ENCODE assay signal across 22 cellular contexts in the genomic region with DNA sequence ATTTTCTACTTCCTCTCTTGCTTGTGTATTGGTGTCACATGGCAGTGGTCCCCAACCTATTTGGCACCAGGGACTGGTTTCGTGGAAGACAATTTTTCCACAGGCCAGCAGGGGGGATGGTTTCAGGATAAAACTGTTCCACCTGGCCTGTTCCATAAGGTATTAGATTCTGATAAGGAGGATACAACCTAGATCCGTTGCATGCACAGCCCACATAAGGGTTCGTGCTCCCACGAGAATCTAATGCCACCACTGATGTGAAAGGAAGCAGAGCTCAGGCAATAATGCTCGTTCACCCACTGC. TPM values are rescaled to one million over a fixed set of nuclear protein-coding genes. Genes with fewer than 3 reads are reported as not detected.
A peak's percentile ranks its signal among the peaks of the same experiment; 100 is the strongest.
DNase-seq lines count a peak whose midpoint lies in the region; ATAC-seq and TF ChIP-seq lines count a peak whose summit lies in the region.
"Had no signal": no experiment of that assay in that cellular context is flagged by ENCODE, and none has a peak within 500 bp of the region (broad histone marks: within the 10 kb centered on the region; RNA-seq: fewer than 3 reads in every experiment).

No MANE protein-coding gene starts in this region.

- H3F3A ChIP-seq in SK-N-SH (replicated peaks; ENCODE audit: insufficient read depth), result peaks cover 36% of the 10 kb centered on the region
- peaks cover 7% of the 10 kb centered on the region for H3F3A ChIP-seq in neural progenitor cell (ENCODE audit: low read depth)

- RAD21 ChIA-PET in HCT116 (lab: Charles Lee; ENCODE audit: low non-redundant PET in 1 of 2, low total read pairs in 2 of 2, uncharacterized antibody in 2 of 2, unreplicated experiment in 2 of 2), result no interaction called here

- no peaks in the 10 kb centered on the region for H3K27me3 Mint-ChIP-seq in neural progenitor cell (ENCODE audit: insufficient read depth, low read depth)
- H3K27me3 Mint-ChIP-seq: activated CD4-positive, alpha-beta T cell treated with anti-CD3 and anti-CD28 coated beads, Interleukin-2, amount 10 ng/mL, durations not matched to agents 7 days and 5 days; central memory CD8-positive, alpha-beta T cell; IgD-negative memory B cell; stimulated activated naive B cell treated with anti-CD40 and anti-IgM and Interleukin-4, amounts not matched to agents 10 μg/mL and 1 μg/mL and 100 μg/mL, for 72 hours had no signal

- H3K23ac ChIP-seq in neuronal stem cell (ENCODE audit: low read depth, low read length, poor library complexity), result no peak overlapping the region

- H3K27me3 ChIP-seq in SK-N-SH (ENCODE audit: insufficient read depth) (no peaks in the 10 kb centered on the region), HCT116 (ENCODE audit: insufficient read depth, low read length) (no peaks in the 10 kb centered on the region), neural progenitor cell (no peaks in the 10 kb centered on the region), neuronal stem cell (ENCODE audit: control insufficient read depth in 3 of 3, insufficient read depth in 3 of 3, low read depth in 1 of 3, low read length in 3 of 3) (no peaks in the 10 kb centered on the region)
- H3K27me3 ChIP-seq: BLaER1 treated with 17β-estradiol and CSF1 and Interleukin-3, amounts not matched to agents 10 nM and 100 nM; vagina had no signal

- no peak for TF ChIP-seq EP300 in SK-N-SH (IDR thresholded peaks at IDR 0.05; ENCODE audit: borderline replicate concordance in 1 of 2, low read depth in 1 of 2, low read length in 1 of 2)

- no TSS peak for BruUV-seq in HCT116 (replicated peaks; lab: Mats Ljungman, UMichigan)

- TF ChIP-seq RAD21 in SK-N-SH (IDR thresholded peaks at IDR 0.05; ENCODE audit: low read length), result no peak
- TF ChIP-seq RAD21 in HCT116 (IDR thresholded peaks at IDR 0.05; ENCODE audit: low read depth), result no peak

- H2BK12ac ChIP-seq in neuronal stem cell (ENCODE audit: low read length), result no peak overlapping the region

- no peak for TF ChIP-seq POLR2A in HCT116 (IDR thresholded peaks at IDR 0.05; ENCODE audit: borderline replicate concordance, extremely low read depth, insufficient read depth, insufficient read length)

- no peaks in the 10 kb centered on the region for H3K79me1 ChIP-seq in neuronal stem cell (ENCODE audit: low read depth, low read length)

- DNase-seq in SK-N-SH (no peak), HCT116 (ENCODE audit: low read depth, low spot score) (no peak), astrocyte of the spinal cord (ENCODE audit: low read depth, low spot score) (no peak), neural progenitor cell (ENCODE audit: low spot score) (peak; percentile 3), neuronal stem cell (ENCODE audit: low spot score) (no peak), H4 (ENCODE audit: low spot score) (no peak)
- DNase-seq: activated naive CD4-positive, alpha-beta T cell treated with anti-CD3 and anti-CD28 coated beads, Interleukin-2, amount 50 U/mL, for 16 hours; aorta; NCI-H2107; NCI-H510A; occipital lobe; stimulated activated CD4-positive, alpha-beta T cell treated with anti-CD3 and anti-CD28 coated beads, Interleukin-2, amount 100 ng/mL, for 48 hours; stimulated activated naive B cell treated with anti-CD40 and anti-IgM and Interleukin-4, amounts not matched to agents 10 μg/mL and 1 μg/mL and 100 μg/mL, for 72 hours had no signal

- H3K14ac ChIP-seq in neuronal stem cell (ENCODE audit: low read length), result no peak overlapping the region

- no peak overlapping the region for H3K18ac ChIP-seq in neuronal stem cell (ENCODE audit: low read length)

- H3K9me2 ChIP-seq in SK-N-SH (no peaks in the 10 kb centered on the region), HCT116 (ENCODE audit: insufficient read depth) (no peaks in the 10 kb centered on the region)

- H3K36me3 Mint-ChIP-seq in neural progenitor cell, result peaks cover 35% of the 10 kb centered on the region

- ATAC-seq in SK-N-SH treated with all-trans-retinoic acid at 6 μM for 48 hours (peak; percentile 54), HCT116 (peak; percentile 83), HG02610 (IDR thresholded peaks at IDR 0.05; ENCODE audit: unreplicated experiment) (no peak)
- ATAC-seq: stimulated activated naive B cell treated with anti-CD40 and anti-IgM and Interleukin-4, amounts not matched to agents 10 μg/mL and 1 μg/mL and 100 μg/mL, for 72 hours had no signal

- no peak overlapping the region for H4K91ac ChIP-seq in neuronal stem cell (ENCODE audit: low read depth, low read length, poor library complexity)

- H3K4me1 Mint-ChIP-seq in neural progenitor cell, result no peaks in the 10 kb centered on the region

- no peak overlapping the region for H4K8ac ChIP-seq in neuronal stem cell (ENCODE audit: low read depth, low read length)

- H3K27ac ChIP-seq in SK-N-SH (ENCODE audit: low read depth in 2 of 2, low read length in 1 of 2), result 0 out of 4 replicates have a peak overlapping the region, but pooled peaks of 1 of the 2 experiments have one; percentile 3
- H3K27ac ChIP-seq in HCT116 (ENCODE audit: low read depth, low read length), result no peak overlapping the region
- H3K27ac ChIP-seq in neural progenitor cell, result no peak overlapping the region
- H3K27ac ChIP-seq in neuronal stem cell (replicated peaks; ENCODE audit: low read length), result no peak overlapping the region
- H3K27ac ChIP-seq: A549; BLaER1 treated with 17β-estradiol and CSF1 and Interleukin-3, amounts not matched to agents 10 nM and 100 nM; SK-N-MC; vagina had no signal

- in situ Hi-C loops in astrocyte of the spinal cord (cut with HindIII; ENCODE audit: low sequenced_read_pairs), result no loop called here

- no peak overlapping the region for H2BK5ac ChIP-seq in neuronal stem cell (ENCODE audit: low read length)

- H3K36me3 ChIP-seq in SK-N-SH (replicated peaks in 1 of 2; ENCODE audit: control insufficient read depth in 1 of 2, insufficient read depth in 2 of 2, low read length in 1 of 2) (peaks cover 89 to 98% of the 10 kb centered on the region in 2 experiments), HCT116 (ENCODE audit: control insufficient read depth in 1 of 2, insufficient read depth in 2 of 2, low read length in 2 of 2) (peaks cover 52 to 58% of the 10 kb centered on the region in 2 experiments), neural progenitor cell (peaks cover 38% of the 10 kb centered on the region), neuronal stem cell (replicated peaks in 1 of 2; ENCODE audit: control insufficient read depth in 2 of 2, insufficient read depth in 2 of 2, low read length in 2 of 2) (peaks cover 26 to 98% of the 10 kb centered on the region in 2 donors)

- no peak overlapping the region for H3K4me2 ChIP-seq in SK-N-SH
- H3K4me2 ChIP-seq in HCT116 (ENCODE audit: low read length), result no peak overlapping the region
- H3K4me2 ChIP-seq in neural progenitor cell, result no peak overlapping the region
- H3K4me2 ChIP-seq in neuronal stem cell (ENCODE audit: insufficient read depth, low read length, poor library complexity, severe bottlenecking), result no peak overlapping the region
- H3K4me2 ChIP-seq: A549; BLaER1 treated with 17β-estradiol and CSF1 and Interleukin-3, amounts not matched to agents 10 nM and 100 nM had no signal

- no peak overlapping the region for H2AFZ ChIP-seq in SK-N-SH (ENCODE audit: low read depth)
- no peak overlapping the region for H2AFZ ChIP-seq in HCT116 (ENCODE audit: low read depth, low read length, poor library complexity, severe bottlenecking)
- H2AFZ ChIP-seq in neural progenitor cell (replicated peaks), result no peak overlapping the region
- no peak overlapping the region for H2AFZ ChIP-seq in neuronal stem cell (ENCODE audit: low read length)

- H2BK120ac ChIP-seq in neuronal stem cell (ENCODE audit: low read depth, low read length), result no peak overlapping the region

- H3K4me3 Mint-ChIP-seq in neural progenitor cell, result no peak overlapping the region
- H3K4me3 Mint-ChIP-seq: activated CD4-positive, alpha-beta T cell treated with anti-CD3 and anti-CD28 coated beads, Interleukin-2, amount 10 ng/mL, durations not matched to agents 7 days and 5 days; central memory CD8-positive, alpha-beta T cell; IgD-negative memory B cell; stimulated activated naive B cell treated with anti-CD40 and anti-IgM and Interleukin-4, amounts not matched to agents 10 μg/mL and 1 μg/mL and 100 μg/mL, for 72 hours had no signal

- H3K27ac Mint-ChIP-seq in neural progenitor cell, result no peak overlapping the region
- H3K27ac Mint-ChIP-seq: stimulated activated naive B cell treated with anti-CD40 and anti-IgM and Interleukin-4, amounts not matched to agents 10 μg/mL and 1 μg/mL and 100 μg/mL, for 72 hours had no signal

- no peaks in the 10 kb centered on the region for H3K9me3 Mint-ChIP-seq in neural progenitor cell
- H3K9me3 Mint-ChIP-seq: activated CD4-positive, alpha-beta T cell treated with anti-CD3 and anti-CD28 coated beads, Interleukin-2, amount 10 ng/mL, durations not matched to agents 7 days and 5 days; central memory CD8-positive, alpha-beta T cell; IgD-negative memory B cell; stimulated activated naive B cell treated with anti-CD40 and anti-IgM and Interleukin-4, amounts not matched to agents 10 μg/mL and 1 μg/mL and 100 μg/mL, for 72 hours had no signal

- CTCF ChIA-PET in SK-N-SH (lab: Yijun Ruan, JAX), result interaction anchor here (1.0 to 3.5 kb wide), 16 partner anchors 10 to 428 kb away, joined by 3 to 24 read pairs (median 5); no protein-coding TSS in a partner anchor
- CTCF ChIA-PET in HCT116 (lab: Charles Lee), result interaction anchor here (0.7 to 1.5 kb wide), 11 partner anchors 8 to 431 kb away, joined by 3 to 9 read pairs (median 3); partner anchors contain the start of gene COQ2

- no peak overlapping the region for H3K4ac ChIP-seq in neuronal stem cell (ENCODE audit: low read length)

- H3K9ac ChIP-seq in SK-N-SH (no peak overlapping the region), HCT116 (ENCODE audit: low read length) (no peak overlapping the region), neural progenitor cell (no peak overlapping the region), neuronal stem cell (ENCODE audit: low read depth, low read length, poor library complexity) (no peak overlapping the region)
- H3K9ac ChIP-seq: BLaER1 treated with 17β-estradiol and CSF1 and Interleukin-3, amounts not matched to agents 10 nM and 100 nM had no signal

- H4K20me1 ChIP-seq in SK-N-SH (ENCODE audit: insufficient read depth), result peaks cover 13% of the 10 kb centered on the region
- H4K20me1 ChIP-seq in HCT116 (ENCODE audit: insufficient read depth), result no peaks in the 10 kb centered on the region; the same call in 1 of the 2 replicates
- no peaks in the 10 kb centered on the region for H4K20me1 ChIP-seq in neural progenitor cell (ENCODE audit: low read depth)

- WGBS in SK-N-SH (ENCODE audit: low lambda C conversion rate), result 75% methylated on average over 5 of the region's 5 CpGs
- WGBS in neuronal stem cell (ENCODE audit: extremely low coverage in 2 of 2, insufficient read length in 2 of 2, insufficient replicate concordance in 1 of 2), 2 donors, result no CpG with 5 or more reads among the region's 5 CpGs

- H3K9me3 ChIP-seq in SK-N-SH (no peaks in the 10 kb centered on the region), HCT116 (ENCODE audit: control insufficient read depth in 1 of 2, insufficient read depth in 1 of 2, low read depth in 1 of 2, low read length in 2 of 2) (no peaks in the 10 kb centered on the region), neural progenitor cell (ENCODE audit: low read depth) (no peaks in the 10 kb centered on the region), neuronal stem cell (replicated peaks in 1 of 2; ENCODE audit: control insufficient read depth in 2 of 2, insufficient read depth in 1 of 2, low read depth in 1 of 2, low read length in 2 of 2) (no peaks in the 10 kb centered on the region)
- H3K9me3 ChIP-seq: A549; BLaER1 treated with 17β-estradiol and CSF1 and Interleukin-3, amounts not matched to agents 10 nM and 100 nM; vagina had no signal

- TF ChIP-seq CTCF in SK-N-SH (IDR thresholded peaks at IDR 0.05) (no peak), HCT116 (IDR thresholded peaks at IDR 0.05 in 2 of 3, conservative IDR thresholded peaks at IDR 0.05 in 1 of 3; ENCODE audit: borderline replicate concordance in 1 of 3, insufficient read depth in 1 of 3, low read depth in 2 of 3, low read length in 2 of 3) (0 out of 6 replicates have a peak, but pooled peaks of 2 of the 3 experiments have one; percentile 1 to 8), astrocyte of the spinal cord (IDR thresholded peaks at IDR 0.05; ENCODE audit: low read depth, low read length) (peak; percentile 14), neural progenitor cell (IDR thresholded peaks at IDR 0.05) (no peak)

- no peak overlapping the region for H2AK5ac ChIP-seq in neuronal stem cell (ENCODE audit: low read depth, low read length)

- POLR2A ChIA-PET in SK-N-SH (lab: Yijun Ruan, JAX) (interaction anchor here (0.6 kb wide), 1 partner anchor 479 kb away, joined by 3 read pairs; no protein-coding TSS in a partner anchor), HCT116 (lab: Charles Lee) (interaction anchor here (0.6 kb wide), 1 partner anchor 39 kb away, joined by 3 read pairs; no protein-coding TSS in a partner anchor)

- H3K4me3 ChIP-seq in SK-N-SH (ENCODE audit: low read depth in 2 of 2, low read length in 1 of 2) (no peak overlapping the region), HCT116 (replicated peaks in 1 of 2; ENCODE audit: low read depth in 1 of 2, low read length in 2 of 2) (no peak overlapping the region), astrocyte of the spinal cord (ENCODE audit: low read depth, low read length) (no peak overlapping the region), neural progenitor cell (no peak overlapping the region), neuronal stem cell (ENCODE audit: low read length in 2 of 2) (no peak overlapping the region)
- H3K4me3 ChIP-seq: A549; BLaER1 treated with 17β-estradiol and CSF1 and Interleukin-3, amounts not matched to agents 10 nM and 100 nM; SK-N-MC; vagina had no signal

- H3K79me2 ChIP-seq in SK-N-SH (ENCODE audit: insufficient read depth) (peaks cover 72% of the 10 kb centered on the region), HCT116 (ENCODE audit: insufficient read depth, low read length) (no peaks in the 10 kb centered on the region), neural progenitor cell (ENCODE audit: low read depth) (no peaks in the 10 kb centered on the region)

- H3K4me1 ChIP-seq in SK-N-SH (ENCODE audit: control insufficient read depth in 1 of 2, insufficient read depth in 2 of 2, low read depth in 1 of 2, low read length in 1 of 2), result no peaks in the 10 kb centered on the region
- H3K4me1 ChIP-seq in HCT116 (ENCODE audit: control insufficient read depth in 1 of 2, insufficient read depth in 2 of 2, low read length in 2 of 2), result no peaks in the 10 kb centered on the region
- no peaks in the 10 kb centered on the region for H3K4me1 ChIP-seq in neural progenitor cell
- H3K4me1 ChIP-seq in neuronal stem cell (ENCODE audit: control insufficient read depth in 2 of 2, insufficient read depth in 1 of 2, low read depth in 1 of 2, low read length in 2 of 2), result no peaks in the 10 kb centered on the region
- H3K4me1 ChIP-seq: A549; BLaER1 treated with 17β-estradiol and CSF1 and Interleukin-3, amounts not matched to agents 10 nM and 100 nM; vagina had no signal

- H2BK15ac ChIP-seq in neuronal stem cell (ENCODE audit: low read length), result no peak overlapping the region

- intact Hi-C loops in HCT116 (cut with micrococcal nuclease), result loop anchor here (1.0 to 2.0 kb wide), 3 partner anchors 158 to 430 kb away; partner anchors contain the start of gene LIN54

RNA-seq across cellular contexts. Expression of gene SEC31A, which starts 38.3 kb away (rescaled TPM):
- 147 and 191 TPM in 2 replicates for polyA plus RNA-seq in SK-N-SH (2012; rRNA removed)
- polyA plus RNA-seq in SK-N-SH (2012; cell fraction: cytosol; rRNA removed), result 141 and 148 TPM in 2 replicates
- 118 and 233 TPM in 2 replicates for polyA plus RNA-seq in SK-N-SH (2012; cell fraction: nucleus; rRNA removed)
- total RNA-seq in HCT116 (2021; ENCODE audit: unreplicated experiment), result 78.5 TPM
- polyA plus RNA-seq in HCT116 (2012), result 45.3 and 49.0 TPM in 2 replicates
- 110 and 210 TPM in 2 replicates for total RNA-seq in neural progenitor cell (ENCODE audit: low replicate concordance)
- 105 TPM for polyA plus RNA-seq in neuronal stem cell (2013, experiment 1 of 2)
- 107 TPM for polyA plus RNA-seq in neuronal stem cell (2013, experiment 2 of 2)
- total RNA-seq in H4 (2014; rRNA removed; shearing (Covaris generic)), result 132 and 136 TPM in 2 replicates

RNA-seq across cellular contexts. Expression of gene THAP9, which starts 47.8 kb away (rescaled TPM):
- polyA plus RNA-seq in SK-N-SH (2012; rRNA removed), result 1.5 and 1.6 TPM in 2 replicates
- 1.5 and 1.7 TPM in 2 replicates for polyA plus RNA-seq in SK-N-SH (2012; cell fraction: cytosol; rRNA removed)
- 1.2 and 3.7 TPM in 2 replicates for polyA plus RNA-seq in SK-N-SH (2012; cell fraction: nucleus; rRNA removed)
- total RNA-seq in HCT116 (2021; ENCODE audit: unreplicated experiment) (6.4 TPM), neural progenitor cell (ENCODE audit: low replicate concordance) (41.3 and 78.7 TPM in 2 replicates)
- polyA plus RNA-seq in HCT116 (2012), result 1.5 and 2.9 TPM in 2 replicates
- polyA plus RNA-seq in neuronal stem cell (2013, experiment 1 of 2), result 11.1 TPM
- polyA plus RNA-seq in neuronal stem cell (2013, experiment 2 of 2), result 11.5 TPM
- 1.5 and 3.3 TPM in 2 replicates for total RNA-seq in H4 (2014; rRNA removed; shearing (Covaris generic))

RNA-seq across cellular contexts. Expression of gene SCD5, which starts 54.1 kb away (rescaled TPM):
- 23.7 and 28.0 TPM in 2 replicates for polyA plus RNA-seq in SK-N-SH (2012; rRNA removed)
- polyA plus RNA-seq in SK-N-SH (2012; cell fraction: cytosol; rRNA removed), result 25.6 and 27.2 TPM in 2 replicates
- 11.2 and 15.2 TPM in 2 replicates for polyA plus RNA-seq in SK-N-SH (2012; cell fraction: nucleus; rRNA removed)
- total RNA-seq in HCT116 (2021; ENCODE audit: unreplicated experiment) (21.7 TPM), neural progenitor cell (ENCODE audit: low replicate concordance) (34.5 and 36.9 TPM in 2 replicates)
- polyA plus RNA-seq in HCT116 (2012), result 6.2 and 8.5 TPM in 2 replicates
- 43.1 TPM for polyA plus RNA-seq in neuronal stem cell (2013, experiment 1 of 2)
- 43.1 TPM for polyA plus RNA-seq in neuronal stem cell (2013, experiment 2 of 2)
- total RNA-seq in H4 (2014; rRNA removed; shearing (Covaris generic)), result 13.8 and 14.5 TPM in 2 replicates
- polyA plus RNA-seq: IgD-negative memory B cell had no signal

Comparison
In these comparisons a context has a peak if more than half of its experiments do, and no peak if none do; other contexts are left out.
1. CTCF ChIP-seq: peak in HCT116 (2 of 3) and astrocyte of the spinal cord (single experiment); none in SK-N-SH (single experiment) and neural progenitor cell (single experiment).